Comparison of ENCODE assay signal across 20 cellular contexts in genomic region chr11:57978686-57979531, GRCh38. TPM values are rescaled to one million over a fixed set of nuclear protein-coding genes. Genes with fewer than 3 reads are reported as not detected.
"Had no signal": no experiment of that assay in that cellular context is flagged by ENCODE, and none has a peak within 500 bp of the region (broad histone marks: within the 10 kb centered on the region; RNA-seq: fewer than 3 reads in every experiment).

No MANE protein-coding gene starts in this region.

- DNase-seq: activated CD4-positive, alpha-beta memory T cell treated with anti-CD3 and anti-CD28 coated beads, Interleukin-2, amount 10 ng/mL, durations not matched to agents 7 days and 5 days; activated gamma-delta T cell; activated T-cell treated with anti-CD3 and anti-CD28 coated beads, Interleukin-2, amount 50 U/mL, for 48 hours; amygdala; effector CD8-positive, alpha-beta T cell; left lung; naive thymus-derived CD8-positive, alpha-beta T cell; posterior cingulate gyrus; right cardiac atrium; stimulated activated CD4-positive, alpha-beta T cell treated with anti-CD3 and anti-CD28 coated beads, Interleukin-4, amount 100 ng/mL, for 4 hours; stimulated activated CD8-positive, alpha-beta memory T cell treated with anti-CD3 and anti-CD28 coated beads, Interleukin-4, amount 100 ng/mL, for 48 hours; stimulated activated naive CD4-positive, alpha-beta T cell treated with Interleukin-2 at 50 U/mL for 16 hours; T-helper 1 cell had no signal

- H3K4me3 ChIP-seq: left lung, smooth muscle cell, suprapubic skin had no signal

- H3K27ac ChIP-seq: left lung, suprapubic skin had no signal

- H3K4me2 ChIP-seq: smooth muscle cell had no signal

- H3K9me3 ChIP-seq: left lung, suprapubic skin had no signal

- H3K27me3 ChIP-seq: left lung, suprapubic skin had no signal

- H3K4me1 ChIP-seq: left lung, suprapubic skin had no signal

- ATAC-seq: activated naive CD4-positive, alpha-beta T cell treated with anti-CD3 and anti-CD28 coated beads, Interleukin-2, amount 50 U/mL, for 72 hours; left lung; naive thymus-derived CD8-positive, alpha-beta T cell; right cardiac atrium; SK-N-SH treated with all-trans-retinoic acid at 6 μM for 48 hours had no signal

- H3K36me3 ChIP-seq: left lung, suprapubic skin had no signal

RNA-seq across cellular contexts. Expression of gene OR9Q1, which starts 44.8 kb away (rescaled TPM):
- total RNA-seq: activated CD4-positive, alpha-beta memory T cell treated with anti-CD3 and anti-CD28 coated beads, Interleukin-2, amount 10 ng/mL, durations not matched to agents 7 days and 5 days; activated naive CD4-positive, alpha-beta T cell treated with anti-CD3 and anti-CD28 coated beads, Interleukin-2, amount 50 U/mL, for 72 hours; endothelial cell of umbilical vein; fibroblast of lung; left lung; mononuclear cell; naive thymus-derived CD8-positive, alpha-beta T cell; right cardiac atrium; smooth muscle cell had no signal

RNA-seq across cellular contexts. Expression of gene OR6Q1, which starts 51.8 kb away (rescaled TPM):
- total RNA-seq: activated CD4-positive, alpha-beta memory T cell treated with anti-CD3 and anti-CD28 coated beads, Interleukin-2, amount 10 ng/mL, durations not matched to agents 7 days and 5 days; endothelial cell of umbilical vein; fibroblast of lung; left lung; mononuclear cell; naive thymus-derived CD8-positive, alpha-beta T cell; right cardiac atrium; smooth muscle cell had no signal
